Comparison of ENCODE assay signal across 1 cellular context in genomic region chr15:55407949-55408766, GRCh38.
TF ChIP-seq lines count a peak whose summit lies in the region.

TSS of gene CCPG1 (minus strand) at chr15:55408359. CDS start at chr15:55389424, 18,935 bp downstream.
TSS of gene PIERCE2 (plus strand) at chr15:55408495. CDS start at chr15:55408769, 274 bp downstream.

TF ChIP-seq in K562, 482 proteins besides CTCF, POLR2A, EP300 and RAD21 (continued from another document):
- TF ChIP-seq PRDM10 (IDR thresholded peaks at IDR 0.05; ENCODE audit: partially characterized antibody) = no peak
- TF ChIP-seq MTA3 (IDR thresholded peaks at IDR 0.05; ENCODE audit: borderline replicate concordance) = 0 out of 2 replicates have a peak, but pooled peaks have one; percentile 82
- peak in 1 of 2 experiments; percentile 95; a peak in 2 of 4 replicates for TF ChIP-seq CSDE1 (IDR thresholded peaks at IDR 0.05)
- TF ChIP-seq PHB2 (IDR thresholded peaks at IDR 0.05; ENCODE audit: low read depth) = no peak
- peak; percentile 70 for TF ChIP-seq CHD1 (IDR thresholded peaks at IDR 0.05; ENCODE audit: low read length)
- no peak for TF ChIP-seq MXD1 (CRISPR knock-in tag; IDR thresholded peaks at IDR 0.05; ENCODE audit: borderline replicate concordance, poor library complexity, severe bottlenecking)
- TF ChIP-seq NR2F6 (CRISPR knock-in tag; IDR thresholded peaks at IDR 0.05) = no peak
- no peak for TF ChIP-seq MCM7 (IDR thresholded peaks at IDR 0.05)
- no peak for TF ChIP-seq ELK3 (CRISPR knock-in tag; IDR thresholded peaks at IDR 0.05)
- TF ChIP-seq WHSC1 (IDR thresholded peaks at IDR 0.05; ENCODE audit: low read length) = no peak
- TF ChIP-seq RCOR1 (IDR thresholded peaks at IDR 0.05; ENCODE audit: borderline replicate concordance in 1 of 2, low read depth in 2 of 2, low read length in 2 of 2) = no peak
- no peak for TF ChIP-seq KDM5B (IDR thresholded peaks at IDR 0.05; ENCODE audit: insufficient replicate concordance, low read depth, low read length)
- TF ChIP-seq ZNF778 (CRISPR knock-in tag; IDR thresholded peaks at IDR 0.05) = no peak
- TF ChIP-seq GMEB1 (CRISPR knock-in tag; IDR thresholded peaks at IDR 0.05) = peak; percentile 66
- TF ChIP-seq RBBP5 (IDR thresholded peaks at IDR 0.05; ENCODE audit: borderline replicate concordance, insufficient read depth, low read length, poor library complexity, severe bottlenecking) = peak; percentile 78
- TF ChIP-seq NR1H2 (CRISPR knock-in tag; IDR thresholded peaks at IDR 0.05) = no peak
- TF ChIP-seq PCBP1 (IDR thresholded peaks at IDR 0.05; ENCODE audit: low read depth, low read length, poor library complexity, severe bottlenecking) = peak; percentile 80
- TF ChIP-seq NR0B1 (IDR thresholded peaks at IDR 0.05; ENCODE audit: partially characterized antibody) = no peak
- TF ChIP-seq MED1 (CRISPR knock-in tag; IDR thresholded peaks at IDR 0.05; ENCODE audit: borderline replicate concordance) = no peak
- no peak for TF ChIP-seq ZNF212 (CRISPR knock-in tag; IDR thresholded peaks at IDR 0.05)
- TF ChIP-seq MTA2 (IDR thresholded peaks at IDR 0.05; ENCODE audit: low read depth) = no peak
- TF ChIP-seq EWSR1 (IDR thresholded peaks at IDR 0.05; ENCODE audit: borderline replicate concordance, low read depth, partially characterized antibody) = no peak
- TF ChIP-seq ZNF444 (CRISPR knock-in tag; IDR thresholded peaks at IDR 0.05) = no peak
- TF ChIP-seq CBX2 (IDR thresholded peaks at IDR 0.05; ENCODE audit: insufficient read depth, low read length, poor library complexity, severe bottlenecking) = no peak
- TF ChIP-seq ZNF143 (CRISPR knock-in tag; IDR thresholded peaks at IDR 0.05) = peak; percentile 85
- peak; percentile 93 for TF ChIP-seq CREM (IDR thresholded peaks at IDR 0.05; ENCODE audit: low read depth)
- no peak for TF ChIP-seq ZNF408 (CRISPR knock-in tag; IDR thresholded peaks at IDR 0.05; ENCODE audit: low read depth)
- no peak for TF ChIP-seq ZNF609 (CRISPR knock-in tag; IDR thresholded peaks at IDR 0.05; ENCODE audit: borderline replicate concordance)
- TF ChIP-seq MLLT1 (IDR thresholded peaks at IDR 0.05) = peak in 1 of 2 experiments; percentile 83; a peak in 3 of 4 replicates
- no peak for TF ChIP-seq ZNF518B (CRISPR knock-in tag; IDR thresholded peaks at IDR 0.05)
- TF ChIP-seq ETV1 (tag; conservative IDR thresholded peaks at IDR 0.05; ENCODE audit: low read depth) = peak; percentile 77
- TF ChIP-seq ZNF41 (CRISPR knock-in tag; conservative IDR thresholded peaks at IDR 0.05) = no peak
- TF ChIP-seq TRIM24 (IDR thresholded peaks at IDR 0.05) = no peak
- TF ChIP-seq ZBTB1 (CRISPR knock-in tag; IDR thresholded peaks at IDR 0.05; ENCODE audit: borderline replicate concordance, low read depth) = no peak
- TF ChIP-seq ZNF280B (CRISPR knock-in tag; IDR thresholded peaks at IDR 0.05) = no peak
- TF ChIP-seq GTF2F1 (IDR thresholded peaks at IDR 0.05; ENCODE audit: low read depth, low read length) = no peak
- no peak for TF ChIP-seq SMARCE1 (IDR thresholded peaks at IDR 0.05)
- peak; percentile 66; the same call in 1 of the 2 replicates for TF ChIP-seq POLR2AphosphoS5 (IDR thresholded peaks at IDR 0.05; ENCODE audit: control insufficient read depth, insufficient read depth, low read depth, low read length)
- 0 out of 2 replicates have a peak, but pooled peaks have one; percentile 37 for TF ChIP-seq TCF3 (CRISPR knock-in tag; IDR thresholded peaks at IDR 0.05)
- TF ChIP-seq CEBPG (CRISPR knock-in tag; IDR thresholded peaks at IDR 0.05) = peak; percentile 38; the same call in 1 of the 2 replicates
- TF ChIP-seq CEBPG (tag; conservative IDR thresholded peaks at IDR 0.05 in 1 of 2, IDR thresholded peaks at IDR 0.05 in 1 of 2) = 0 out of 4 replicates have a peak, but pooled peaks of 1 of the 2 experiments have one; percentile 6
- TF ChIP-seq POLR2G (IDR thresholded peaks at IDR 0.05; ENCODE audit: low read depth, low read length) = peak; percentile 97
